ENCODE assay signal across 2 cellular contexts in genomic region chr2:84879595-84880394, GRCh38.
TF ChIP-seq lines count a peak whose summit lies in the region.

No MANE protein-coding gene starts in this region.

TF ChIP-seq in HCT116, 20 proteins besides CTCF, POLR2A, EP300 and RAD21:
- TF ChIP-seq POLR2AphosphoS5 (IDR thresholded peaks at IDR 0.05; ENCODE audit: low read depth, low read length) (no peak), CBX3 (IDR thresholded peaks at IDR 0.05; ENCODE audit: low read depth) (no peak), ELF1 (IDR thresholded peaks at IDR 0.05; ENCODE audit: borderline replicate concordance, low read depth) (no peak), MAX (IDR thresholded peaks at IDR 0.05) (no peak), EZH2 (IDR thresholded peaks at IDR 0.05) (no peak), ZFX (IDR thresholded peaks at IDR 0.05) (no peak), CEBPB (IDR thresholded peaks at IDR 0.05; ENCODE audit: low read depth) (no peak), SIN3A (IDR thresholded peaks at IDR 0.05; ENCODE audit: low read depth) (no peak), YY1 (IDR thresholded peaks at IDR 0.05; ENCODE audit: extremely low read depth, insufficient replicate concordance, low read depth, low read length) (no peak), EZH2phosphoT487 (IDR thresholded peaks at IDR 0.05; ENCODE audit: borderline replicate concordance) (no peak), TCF7L2 (IDR thresholded peaks at IDR 0.05; ENCODE audit: borderline replicate concordance, extremely low read depth, insufficient read depth, insufficient read length) (no peak), EGR1 (IDR thresholded peaks at IDR 0.05; ENCODE audit: low read depth) (no peak), SRF (IDR thresholded peaks at IDR 0.05; ENCODE audit: low read depth) (no peak)
- TF ChIP-seq, protein P1, sequence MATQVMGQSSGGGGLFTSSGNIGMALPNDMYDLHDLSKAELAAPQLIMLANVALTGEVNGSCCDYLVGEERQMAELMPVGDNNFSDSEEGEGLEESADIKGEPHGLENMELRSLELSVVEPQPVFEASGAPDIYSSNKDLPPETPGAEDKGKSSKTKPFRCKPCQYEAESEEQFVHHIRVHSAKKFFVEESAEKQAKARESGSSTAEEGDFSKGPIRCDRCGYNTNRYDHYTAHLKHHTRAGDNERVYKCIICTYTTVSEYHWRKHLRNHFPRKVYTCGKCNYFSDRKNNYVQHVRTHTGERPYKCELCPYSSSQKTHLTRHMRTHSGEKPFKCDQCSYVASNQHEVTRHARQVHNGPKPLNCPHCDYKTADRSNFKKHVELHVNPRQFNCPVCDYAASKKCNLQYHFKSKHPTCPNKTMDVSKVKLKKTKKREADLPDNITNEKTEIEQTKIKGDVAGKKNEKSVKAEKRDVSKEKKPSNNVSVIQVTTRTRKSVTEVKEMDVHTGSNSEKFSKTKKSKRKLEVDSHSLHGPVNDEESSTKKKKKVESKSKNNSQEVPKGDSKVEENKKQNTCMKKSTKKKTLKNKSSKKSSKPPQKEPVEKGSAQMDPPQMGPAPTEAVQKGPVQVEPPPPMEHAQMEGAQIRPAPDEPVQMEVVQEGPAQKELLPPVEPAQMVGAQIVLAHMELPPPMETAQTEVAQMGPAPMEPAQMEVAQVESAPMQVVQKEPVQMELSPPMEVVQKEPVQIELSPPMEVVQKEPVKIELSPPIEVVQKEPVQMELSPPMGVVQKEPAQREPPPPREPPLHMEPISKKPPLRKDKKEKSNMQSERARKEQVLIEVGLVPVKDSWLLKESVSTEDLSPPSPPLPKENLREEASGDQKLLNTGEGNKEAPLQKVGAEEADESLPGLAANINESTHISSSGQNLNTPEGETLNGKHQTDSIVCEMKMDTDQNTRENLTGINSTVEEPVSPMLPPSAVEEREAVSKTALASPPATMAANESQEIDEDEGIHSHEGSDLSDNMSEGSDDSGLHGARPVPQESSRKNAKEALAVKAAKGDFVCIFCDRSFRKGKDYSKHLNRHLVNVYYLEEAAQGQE (IDR thresholded peaks at IDR 0.05; ENCODE audit: low read depth) = no peak
TF ChIP-seq in HCT116: peak in this region for 0.

TF ChIP-seq in endothelial cell of umbilical vein, 7 proteins besides CTCF, POLR2A, EP300 and RAD21:
- TF ChIP-seq GATA2 (IDR thresholded peaks at IDR 0.05; ENCODE audit: insufficient read depth, insufficient read length, low read depth, low read length) = no peak
- no peak for TF ChIP-seq EZH2 (IDR thresholded peaks at IDR 0.05; ENCODE audit: borderline replicate concordance, low read depth, low read length, severe bottlenecking)
- no peak for TF ChIP-seq JUN (IDR thresholded peaks at IDR 0.05; ENCODE audit: borderline replicate concordance, insufficient read depth, insufficient read length, low read depth)
- no peak for TF ChIP-seq FOS (IDR thresholded peaks at IDR 0.05; ENCODE audit: borderline replicate concordance, insufficient read depth, low read length)
- TF ChIP-seq POLR2AphosphoS5 (IDR thresholded peaks at IDR 0.05; ENCODE audit: insufficient read depth, low read depth, low read length) = no peak
- no peak for TF ChIP-seq MYC (IDR thresholded peaks at IDR 0.05; ENCODE audit: low read depth, low read length)
- no peak for TF ChIP-seq MAX (IDR thresholded peaks at IDR 0.05; ENCODE audit: insufficient read depth, insufficient read length)
